In the genomic region with DNA sequence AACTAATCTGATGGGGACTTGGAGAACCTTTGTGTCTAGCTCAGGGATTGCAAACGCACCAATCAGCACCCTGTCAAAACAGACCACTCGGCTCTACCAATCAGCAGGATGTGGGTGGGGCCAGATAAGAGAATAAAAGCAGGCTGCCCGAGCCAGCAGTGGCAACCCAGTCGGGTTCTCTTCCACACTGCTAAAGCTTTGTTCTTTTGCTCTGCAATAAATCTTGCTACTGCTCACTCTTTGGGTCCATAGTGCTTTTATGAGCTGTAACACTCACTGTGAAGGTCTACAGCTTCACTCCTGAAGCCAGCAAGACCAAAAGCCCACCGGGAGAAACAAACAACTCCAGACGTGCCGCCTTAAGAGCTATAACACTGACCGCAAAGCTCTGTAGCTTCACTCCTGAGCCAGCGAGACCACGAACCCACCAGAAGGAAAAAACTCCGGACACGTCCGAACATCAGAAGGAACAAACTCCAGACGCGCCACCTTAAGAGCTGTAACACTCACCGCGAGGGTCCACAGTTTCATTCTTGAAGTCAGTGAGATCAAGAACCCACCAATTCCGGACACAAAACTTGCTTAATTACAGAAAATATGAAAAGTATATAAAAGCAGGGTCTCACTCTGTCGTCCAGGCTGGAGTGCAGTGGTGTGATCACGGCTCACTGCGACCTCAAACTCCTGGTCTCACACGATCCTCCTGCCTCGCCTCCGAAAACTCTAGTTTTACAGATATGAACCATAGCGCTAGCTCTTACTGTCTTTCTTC, we compare ENCODE assay signal across 10 cellular contexts. TPM values are rescaled to one million over a fixed set of nuclear protein-coding genes. Genes with fewer than 3 reads are reported as not detected.
DNase-seq lines count a peak whose midpoint lies in the region; ATAC-seq, FAIRE-seq and TF ChIP-seq lines count a peak whose summit lies in the region.
"Not testable (repeated sequence)": the region's sequence is repeated elsewhere in the genome, so short reads cannot be mapped to it uniquely, and the experiment has no call there.
"Had no signal": no experiment of that assay in that cellular context is flagged by ENCODE, and none has a peak within 500 bp of the region (broad histone marks: within the 10 kb centered on the region; RNA-seq: fewer than 3 reads in every experiment).

No MANE protein-coding gene starts in this region.

- peak overlapping the region; percentile 10; the same call in 1 of the 2 replicates for H3K4me2 ChIP-seq in KMS-11
- not testable (repeated sequence) for H3K4me2 ChIP-seq in endothelial cell of umbilical vein (ENCODE audit: insufficient read depth, low read length)

- POLR2A ChIA-PET in CD4-positive, alpha-beta memory T cell (lab: Charles Lee; ENCODE audit: partially characterized antibody) = interaction anchor here (0.7 to 18.3 kb wide), 30 partner anchors 13 to 610 kb away, joined by 3 to 517 read pairs (median 6); a partner anchor contains a TSS
- POLR2A ChIA-PET in endothelial cell of umbilical vein (lab: Charles Lee) = interaction anchor here (0.7 kb wide), 1 partner anchor 181 kb away, joined by 3 read pairs; no protein-coding TSS in a partner anchor

- ATAC-seq in activated naive CD8-positive, alpha-beta T cell treated with anti-CD3 and anti-CD28 coated beads, Interleukin-2, amount 50 U/mL, for 24 hours; lower lobe of right lung: not testable (repeated sequence)
- peak; percentile 1 for ATAC-seq in thoracic aorta (ENCODE audit: insufficient number of reproducible peaks, low FRiP score, low read depth)

- dilution Hi-C loops in endothelial cell of umbilical vein (cut with MboI; ENCODE audit: extremely low pct_ligation_motif_present, low sequenced_read_pairs) = not testable (repeated sequence)

- not testable (repeated sequence) for H3K9me3 ChIP-seq in CD4-positive, alpha-beta memory T cell (ENCODE audit: control insufficient read depth in 1 of 2, low read length in 2 of 2); endothelial cell of umbilical vein (replicated peaks; ENCODE audit: control insufficient read depth, insufficient read depth, low read length); lower lobe of right lung; prostate gland; thoracic aorta

- H3K36me3 ChIP-seq in CD4-positive, alpha-beta memory T cell (ENCODE audit: insufficient read depth, low read length); KMS-11 (ENCODE audit: insufficient read depth); endothelial cell of umbilical vein (ENCODE audit: control insufficient read depth in 2 of 2, extremely low read depth in 1 of 2, insufficient read depth in 2 of 2, low read length in 2 of 2); lower lobe of right lung; prostate gland; thoracic aorta: not testable (repeated sequence)

- TF ChIP-seq CTCF in KMS-11 (conservative IDR thresholded peaks at IDR 0.05; ENCODE audit: low read depth, low read length); endothelial cell of umbilical vein (IDR thresholded peaks at IDR 0.05; ENCODE audit: extremely low read depth in 1 of 2, insufficient read depth in 1 of 2, low read depth in 1 of 2, low read length in 2 of 2); lower lobe of right lung (IDR thresholded peaks at IDR 0.05); prostate gland (IDR thresholded peaks at IDR 0.05); thoracic aorta (IDR thresholded peaks at IDR 0.05): not testable (repeated sequence)

- intact Hi-C loops in CD4-positive, alpha-beta memory T cell (cut with micrococcal nuclease) = loop anchor here (1.0 kb wide), 7 partner anchors 38 to 424 kb away; a partner anchor contains a TSS
- intact Hi-C loops in endothelial cell of umbilical vein (cut with micrococcal nuclease) = loop anchor here (1.0 to 2.0 kb wide), 3 partner anchors 76 to 245 kb away; a partner anchor contains a TSS
- intact Hi-C loops in lower lobe of right lung (cut with DNase I) = loop anchor here (10.0 kb wide), 1 partner anchor 168 kb away; no protein-coding TSS in a partner anchor
- intact Hi-C loops in prostate gland (cut with DNase I) = loop anchor here (1.0 to 5.0 kb wide), 3 partner anchors 39 to 171 kb away; a partner anchor contains a TSS

- H3K27ac ChIP-seq in CD4-positive, alpha-beta memory T cell (ENCODE audit: low read depth, low read length) = peak overlapping the region; percentile 96
- H3K27ac ChIP-seq in KMS-11 (0 out of 2 replicates have a peak overlapping the region, but pooled peaks have one; percentile 96), lower lobe of right lung (peak overlapping the region; percentile 99), prostate gland (peak overlapping the region; percentile 94 to 95), thoracic aorta (peak overlapping the region in 1 of 2 donors; percentile 93)
- H3K27ac ChIP-seq in endothelial cell of umbilical vein (ENCODE audit: insufficient read depth, low read depth, low read length) = not testable (repeated sequence)

- H3K4me3 ChIP-seq in CD4-positive, alpha-beta memory T cell (ENCODE audit: low read length in 2 of 2) = peak overlapping the region; percentile 23 to 99
- not testable (repeated sequence) for H3K4me3 ChIP-seq in KMS-11 (IDR thresholded peaks at IDR 0.05; ENCODE audit: insufficient read depth, low read depth, low read length); endothelial cell of umbilical vein (replicated peaks in 1 of 3; ENCODE audit: insufficient read depth in 1 of 3, low read depth in 1 of 3, low read length in 3 of 3); prostate gland
- H3K4me3 ChIP-seq in lower lobe of right lung (peak overlapping the region; percentile 72), thoracic aorta (peak overlapping the region; percentile 85)

- H3K9me1 ChIP-seq in endothelial cell of umbilical vein (replicated peaks; ENCODE audit: control insufficient read depth, extremely low read depth, insufficient read depth, low read length) = not testable (repeated sequence)

- H3K4me1 ChIP-seq in CD4-positive, alpha-beta memory T cell (ENCODE audit: insufficient read depth, low read length) = peaks cover 34% of the 10 kb centered on the region
- peaks cover 38% of the 10 kb centered on the region for H3K4me1 ChIP-seq in KMS-11 (ENCODE audit: low read depth, poor library complexity, severe bottlenecking)
- not testable (repeated sequence) for H3K4me1 ChIP-seq in endothelial cell of umbilical vein (ENCODE audit: control insufficient read depth, extremely low read depth, insufficient read depth, low read length); prostate gland (replicated peaks); thoracic aorta (ENCODE audit: control insufficient read depth in 1 of 2, low read depth in 2 of 2)
- peaks cover 31% of the 10 kb centered on the region for H3K4me1 ChIP-seq in lower lobe of right lung

- H3K9me3 Mint-ChIP-seq in CD4-positive, alpha-beta memory T cell; T-helper 2 cell treated with Interferon-gamma antibody and Interleukin-4, amounts not matched to agents 5 μg/mL and 100 μg/mL, for 36 hours: not testable (repeated sequence)
- peaks cover 12% of the 10 kb centered on the region for H3K9me3 Mint-ChIP-seq in activated naive CD8-positive, alpha-beta T cell treated with anti-CD3 and anti-CD28 coated beads, Interleukin-2, amount 50 U/mL, for 24 hours

- H3K27me3 Mint-ChIP-seq in CD4-positive, alpha-beta memory T cell; T-helper 2 cell treated with Interferon-gamma antibody and Interleukin-4, amounts not matched to agents 5 μg/mL and 100 μg/mL, for 36 hours (ENCODE audit: low read depth); activated naive CD8-positive, alpha-beta T cell treated with anti-CD3 and anti-CD28 coated beads, Interleukin-2, amount 50 U/mL, for 24 hours: not testable (repeated sequence)

- peak overlapping the region; percentile 93 to 100 (median 99) for H3K27ac Mint-ChIP-seq in CD4-positive, alpha-beta memory T cell
- H3K27ac Mint-ChIP-seq in T-helper 2 cell treated with Interferon-gamma antibody and Interleukin-4, amounts not matched to agents 5 μg/mL and 100 μg/mL, for 36 hours = peak overlapping the region; percentile 97
- H3K27ac Mint-ChIP-seq in activated naive CD8-positive, alpha-beta T cell treated with anti-CD3 and anti-CD28 coated beads, Interleukin-2, amount 50 U/mL, for 24 hours = peak overlapping the region; percentile 87

- not testable (repeated sequence) for H2AFZ ChIP-seq in KMS-11 (ENCODE audit: low read depth)
- H2AFZ ChIP-seq in endothelial cell of umbilical vein (ENCODE audit: low read depth, low read length) = peak overlapping the region; percentile 96

- not testable (repeated sequence) for H4K20me1 ChIP-seq in KMS-11 (ENCODE audit: insufficient read depth); endothelial cell of umbilical vein (replicated peaks; ENCODE audit: control insufficient read depth, extremely low read depth, insufficient read depth, low read length)

- peaks cover 34 to 62% (median 45%) of the 10 kb centered on the region in 4 donors for H3K4me1 Mint-ChIP-seq in CD4-positive, alpha-beta memory T cell
- peaks cover 29% of the 10 kb centered on the region for H3K4me1 Mint-ChIP-seq in T-helper 2 cell treated with Interferon-gamma antibody and Interleukin-4, amounts not matched to agents 5 μg/mL and 100 μg/mL, for 36 hours (ENCODE audit: low read depth)
- H3K4me1 Mint-ChIP-seq in activated naive CD8-positive, alpha-beta T cell treated with anti-CD3 and anti-CD28 coated beads, Interleukin-2, amount 50 U/mL, for 24 hours = peaks cover 53% of the 10 kb centered on the region

- FAIRE-seq in endothelial cell of umbilical vein (lab: Jason Lieb, UNC) = not testable (repeated sequence)

- H3K9ac ChIP-seq in KMS-11; endothelial cell of umbilical vein (replicated peaks; ENCODE audit: extremely low read depth, insufficient read depth, low read length): not testable (repeated sequence)

- CTCF ChIA-PET in CD4-positive, alpha-beta memory T cell (lab: Charles Lee; ENCODE audit: partially characterized antibody) = interaction anchor here (0.6 to 9.8 kb wide), 28 partner anchors 10 to 245 kb away, joined by 3 to 184 read pairs (median 4); a partner anchor contains a TSS
- CTCF ChIA-PET in endothelial cell of umbilical vein (lab: Charles Lee) = interaction anchor here (1.8 to 15.1 kb wide), 5 partner anchors 15 to 178 kb away, joined by 4 to 233 read pairs (median 12); no protein-coding TSS in a partner anchor

- not testable (repeated sequence) for TF ChIP-seq POLR2A in endothelial cell of umbilical vein (IDR thresholded peaks at IDR 0.05; ENCODE audit: low read depth, low read length); prostate gland (IDR thresholded peaks at IDR 0.05)

- WGBS in prostate gland = 50% methylated on average over 25 of the region's 25 CpGs

- DNase-seq in CD4-positive, alpha-beta memory T cell; T-helper 2 cell treated with Interferon-gamma antibody and Interleukin-4, amounts not matched to agents 5 μg/mL and 100 μg/mL, for 36 hours (ENCODE audit: low spot score); activated naive CD8-positive, alpha-beta T cell treated with anti-CD3 and anti-CD28 coated beads, Interleukin-2, amount 50 U/mL, for 24 hours; endothelial cell of umbilical vein (ENCODE audit: low read depth, low spot score); lower lobe of right lung; prostate gland (ENCODE audit: low spot score); thoracic aorta (ENCODE audit: low spot score): not testable (repeated sequence)

- not testable (repeated sequence) for BruUV-seq in endothelial cell of umbilical vein (replicated peaks; lab: Mats Ljungman, UMichigan)

- H3K4me3 Mint-ChIP-seq in CD4-positive, alpha-beta memory T cell = peak overlapping the region; percentile 87 to 96 (median 94)
- H3K4me3 Mint-ChIP-seq in T-helper 2 cell treated with Interferon-gamma antibody and Interleukin-4, amounts not matched to agents 5 μg/mL and 100 μg/mL, for 36 hours = peak overlapping the region; percentile 94
- peak overlapping the region; percentile 84 for H3K4me3 Mint-ChIP-seq in activated naive CD8-positive, alpha-beta T cell treated with anti-CD3 and anti-CD28 coated beads, Interleukin-2, amount 50 U/mL, for 24 hours

- H3K27me3 ChIP-seq in CD4-positive, alpha-beta memory T cell (ENCODE audit: insufficient read depth, low read length); KMS-11 (ENCODE audit: insufficient read depth, low read depth); endothelial cell of umbilical vein (ENCODE audit: control insufficient read depth in 2 of 2, insufficient read depth in 2 of 2, low read length in 2 of 2); lower lobe of right lung (ENCODE audit: low read depth); prostate gland (replicated peaks; ENCODE audit: insufficient read depth); thoracic aorta (replicated peaks; ENCODE audit: insufficient read depth): not testable (repeated sequence)

- peaks cover 20% of the 10 kb centered on the region; the same call in 1 of the 2 replicates for H3K79me2 ChIP-seq in KMS-11 (ENCODE audit: insufficient read depth, low read depth)
- not testable (repeated sequence) for H3K79me2 ChIP-seq in endothelial cell of umbilical vein (ENCODE audit: control insufficient read depth, insufficient read depth, low read length)

- peaks cover 22 to 37% of the 10 kb centered on the region in 2 donors for H3K36me3 Mint-ChIP-seq in CD4-positive, alpha-beta memory T cell
- H3K36me3 Mint-ChIP-seq in T-helper 2 cell treated with Interferon-gamma antibody and Interleukin-4, amounts not matched to agents 5 μg/mL and 100 μg/mL, for 36 hours (ENCODE audit: low read depth) = peaks cover 29% of the 10 kb centered on the region
- H3K36me3 Mint-ChIP-seq in activated naive CD8-positive, alpha-beta T cell treated with anti-CD3 and anti-CD28 coated beads, Interleukin-2, amount 50 U/mL, for 24 hours (ENCODE audit: low read depth) = not testable (repeated sequence)

RNA-seq across cellular contexts. Expression of a gene that starts 26.0 kb away (rescaled TPM):
- not detected for total RNA-seq in CD4-positive, alpha-beta memory T cell
- not detected for polyA plus RNA-seq in CD4-positive, alpha-beta memory T cell
- total RNA-seq in endothelial cell of umbilical vein (not detected in 2 replicates), lower lobe of right lung (5.0 TPM), prostate gland (10 to 100 TPM in 1 of 2 donors, 1 to 10 TPM in 1; 3.4 to 21.5 TPM), thoracic aorta (10 to 100 TPM in 1 of 2 donors, 1 to 10 TPM in 1; 4.0 to 12.9 TPM)
- 0.63 and 0.94 TPM in 2 replicates for polyA plus RNA-seq in endothelial cell of umbilical vein
- 0.04 TPM in 1 of 2 replicates, not detected in the other for polyA plus RNA-seq in endothelial cell of umbilical vein (2011; cell fraction: cytosol; rRNA removed)
- 0.24 TPM in 1 of 2 replicates, not detected in the other for polyA plus RNA-seq in endothelial cell of umbilical vein (2011; cell fraction: nucleus; rRNA removed)
- polyA plus RNA-seq in endothelial cell of umbilical vein (2012) = 0.22 and 0.33 TPM in 2 replicates
- 0.85 TPM in 1 of 2 replicates, not detected in the other for polyA minus RNA-seq in endothelial cell of umbilical vein
- not detected for polyA minus RNA-seq in endothelial cell of umbilical vein (2011; cell fraction: cytosol; rRNA and poly(A)+ RNA removed)
- not detected in 2 replicates for polyA minus RNA-seq in endothelial cell of umbilical vein (2011; cell fraction: nucleus; rRNA and poly(A)+ RNA removed)
- total RNA-seq: T-helper 2 cell treated with Interferon-gamma antibody and Interleukin-4, amounts not matched to agents 100 ng/mL and 5 ng/mL, for 36 hours had no signal

RNA-seq across cellular contexts. Expression of a gene that starts 38.0 kb away (rescaled TPM):
- 1 to 10 TPM; 9.0 to 9.9 TPM for total RNA-seq in CD4-positive, alpha-beta memory T cell
- polyA plus RNA-seq in CD4-positive, alpha-beta memory T cell = 1 to 10 TPM; 6.2 to 6.8 TPM
- total RNA-seq in endothelial cell of umbilical vein = 28.0 and 31.7 TPM in 2 replicates
- polyA plus RNA-seq in endothelial cell of umbilical vein = 13.9 and 14.5 TPM in 2 replicates
- 17.9 and 18.4 TPM in 2 replicates for polyA plus RNA-seq in endothelial cell of umbilical vein (2011; cell fraction: cytosol; rRNA removed)
- 18.3 and 23.7 TPM in 2 replicates for polyA plus RNA-seq in endothelial cell of umbilical vein (2011; cell fraction: nucleus; rRNA removed)
- 8.6 and 18.4 TPM in 2 replicates for polyA plus RNA-seq in endothelial cell of umbilical vein (2012)
- polyA minus RNA-seq in endothelial cell of umbilical vein = 10.4 and 12.6 TPM in 2 replicates
- 19.5 TPM for polyA minus RNA-seq in endothelial cell of umbilical vein (2011; cell fraction: cytosol; rRNA and poly(A)+ RNA removed)
- 5.6 and 6.6 TPM in 2 replicates for polyA minus RNA-seq in endothelial cell of umbilical vein (2011; cell fraction: nucleus; rRNA and poly(A)+ RNA removed)
- total RNA-seq in lower lobe of right lung = 6.2 TPM
- 10 to 100 TPM in 1 of 2 donors, 1 to 10 TPM in 1; 7.6 to 10.0 TPM for total RNA-seq in prostate gland
- total RNA-seq in thoracic aorta = 10 to 100 TPM in 1 of 2 donors, 1 to 10 TPM in 1; 1.6 to 15.7 TPM

RNA-seq across cellular contexts. Expression of a gene that starts 38.8 kb away (rescaled TPM):
- 10 to 100 TPM; 29.8 to 30.5 TPM for total RNA-seq in CD4-positive, alpha-beta memory T cell
- polyA plus RNA-seq in CD4-positive, alpha-beta memory T cell = 1 to 10 TPM; 3.4 to 8.0 TPM
- total RNA-seq in endothelial cell of umbilical vein = 22.9 and 23.2 TPM in 2 replicates
- polyA plus RNA-seq in endothelial cell of umbilical vein = 12.0 and 12.8 TPM in 2 replicates
- 15.1 and 16.7 TPM in 2 replicates for polyA plus RNA-seq in endothelial cell of umbilical vein (2011; cell fraction: cytosol; rRNA removed)
- 46.6 and 48.1 TPM in 2 replicates for polyA plus RNA-seq in endothelial cell of umbilical vein (2011; cell fraction: nucleus; rRNA removed)
- polyA plus RNA-seq in endothelial cell of umbilical vein (2012) = 14.3 and 15.9 TPM in 2 replicates
- 11.4 and 12.8 TPM in 2 replicates for polyA minus RNA-seq in endothelial cell of umbilical vein
- polyA minus RNA-seq in endothelial cell of umbilical vein (2011; cell fraction: cytosol; rRNA and poly(A)+ RNA removed) = 9.7 TPM
- 11.2 and 15.5 TPM in 2 replicates for polyA minus RNA-seq in endothelial cell of umbilical vein (2011; cell fraction: nucleus; rRNA and poly(A)+ RNA removed)
- 16.5 TPM for total RNA-seq in lower lobe of right lung
- 10 to 100 TPM; 20.3 to 37.4 TPM for total RNA-seq in prostate gland
- 10 to 100 TPM; 11.1 to 31.6 TPM for total RNA-seq in thoracic aorta

RNA-seq across cellular contexts. Expression of a gene that starts 57.6 kb away (rescaled TPM):
- total RNA-seq in CD4-positive, alpha-beta memory T cell = not detected
- not detected for polyA plus RNA-seq in CD4-positive, alpha-beta memory T cell
- not detected in 2 replicates for total RNA-seq in endothelial cell of umbilical vein
- not detected in 2 replicates for polyA plus RNA-seq in endothelial cell of umbilical vein
- polyA plus RNA-seq in endothelial cell of umbilical vein (2011; cell fraction: cytosol; rRNA removed) = not detected in 2 replicates
- polyA plus RNA-seq in endothelial cell of umbilical vein (2011; cell fraction: nucleus; rRNA removed) = not detected in 2 replicates
- not detected in 2 replicates for polyA plus RNA-seq in endothelial cell of umbilical vein (2012)
- not detected in 2 replicates for polyA minus RNA-seq in endothelial cell of umbilical vein
- not detected for polyA minus RNA-seq in endothelial cell of umbilical vein (2011; cell fraction: cytosol; rRNA and poly(A)+ RNA removed)
- not detected in 2 replicates for polyA minus RNA-seq in endothelial cell of umbilical vein (2011; cell fraction: nucleus; rRNA and poly(A)+ RNA removed)
- not detected for total RNA-seq in lower lobe of right lung
- total RNA-seq in prostate gland = not detected
- not detected for total RNA-seq in thoracic aorta
- total RNA-seq: adrenal gland; T-helper 2 cell treated with Interferon-gamma antibody and Interleukin-4, amounts not matched to agents 100 ng/mL and 5 ng/mL, for 36 hours had no signal
- polyA plus RNA-seq: adrenal gland had no signal
